In the genomic region with DNA sequence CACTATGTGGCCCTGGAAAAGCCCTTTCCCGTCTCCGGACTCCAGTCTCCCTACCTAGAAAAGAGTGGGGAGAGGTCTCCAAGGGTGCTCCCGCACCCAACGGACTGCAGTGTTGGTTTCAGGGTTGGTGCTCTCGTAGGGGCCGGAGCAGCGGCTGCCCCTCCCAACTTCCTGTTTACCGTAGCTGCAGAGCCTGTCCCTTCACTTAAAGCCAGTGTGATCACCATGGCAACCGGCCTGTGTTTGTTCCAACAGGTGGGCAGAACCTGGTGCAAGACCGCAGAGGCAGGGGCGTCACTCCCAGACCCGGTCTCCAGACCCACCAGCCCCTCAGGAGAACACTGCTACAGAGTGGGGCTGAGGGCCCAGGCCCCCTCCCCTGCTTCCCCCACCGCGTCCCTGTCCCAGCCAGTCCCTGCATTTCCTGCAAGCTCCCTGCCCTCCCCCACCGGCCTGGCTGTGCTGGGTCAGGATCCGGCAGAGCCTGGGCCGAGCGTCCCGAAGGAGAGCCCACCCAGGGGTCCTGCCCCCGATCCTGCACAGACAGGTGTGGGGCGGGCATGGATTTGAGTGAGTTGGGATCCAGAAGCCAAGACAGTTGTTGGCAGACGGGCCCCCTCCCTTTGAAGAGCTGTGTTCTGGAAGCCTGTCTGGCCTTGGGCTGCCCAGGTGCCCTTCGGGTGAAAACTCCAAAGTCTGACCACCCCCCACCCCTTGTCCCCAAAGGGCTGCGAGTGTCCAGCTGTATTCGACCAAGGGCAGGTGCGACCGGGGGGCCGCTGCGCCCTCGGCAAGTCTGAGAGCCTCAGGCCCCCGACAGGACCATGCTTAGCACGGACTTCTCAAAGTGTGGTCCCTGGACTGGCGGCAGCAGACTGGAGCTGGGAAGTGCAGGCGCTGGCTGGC, we compare ENCODE assay signal across 1 cellular context.
TF ChIP-seq lines count a peak whose summit lies in the region.

No MANE protein-coding gene starts in this region.

TF ChIP-seq in IMR-90, 13 proteins besides CTCF, POLR2A, EP300 and RAD21:
- TF ChIP-seq MAZ (IDR thresholded peaks at IDR 0.05; ENCODE audit: borderline replicate concordance, low read depth, low read length), result 0 out of 2 replicates have a peak, but pooled peaks have one; percentile 22
- no peak for TF ChIP-seq CEBPB (IDR thresholded peaks at IDR 0.05; ENCODE audit: low read depth, low read length)
